Comparison of ENCODE assay signal across 13 cellular contexts in genomic region chrX:70478521-70478920, GRCh38. TPM values are rescaled to one million over a fixed set of nuclear protein-coding genes. Genes with fewer than 3 reads are reported as not detected.
DNase-seq lines count a peak whose midpoint lies in the region; ATAC-seq and TF ChIP-seq lines count a peak whose summit lies in the region.
"Had no signal": no experiment of that assay in that cellular context is flagged by ENCODE, and none has a peak within 500 bp of the region (broad histone marks: within the 10 kb centered on the region; RNA-seq: fewer than 3 reads in every experiment).

No MANE protein-coding gene starts in this region.

- peaks cover 11% of the 10 kb centered on the region for H3K36me3 Mint-ChIP-seq in type B pancreatic cell

- H3K4me3 ChIP-seq in body of pancreas = no peak overlapping the region
- no peak overlapping the region for H3K4me3 ChIP-seq in mesodermal cell (ENCODE audit: extremely low read depth, insufficient read depth, low read length, poor library complexity, severe bottlenecking)

- H3K9me3 ChIP-seq in body of pancreas = no peaks in the 10 kb centered on the region
- no peaks in the 10 kb centered on the region for H3K9me3 ChIP-seq in mesodermal cell (ENCODE audit: control insufficient read depth, low read length)

- no peaks in the 10 kb centered on the region for H3K36me3 ChIP-seq in body of pancreas (replicated peaks in 1 of 2; ENCODE audit: insufficient read depth in 1 of 2, low read depth in 2 of 2)
- peaks cover 7% of the 10 kb centered on the region for H3K36me3 ChIP-seq in mesodermal cell (ENCODE audit: control insufficient read depth, insufficient read depth, low read length)

- H3K27ac ChIP-seq in body of pancreas = peak overlapping the region; percentile 55 to 92 (median 79)
- peak overlapping the region; percentile 90 for H3K27ac ChIP-seq in mesodermal cell (ENCODE audit: low read depth, low read length, severe bottlenecking)

- no peak for ATAC-seq in body of pancreas
- ATAC-seq in HG03175 (IDR thresholded peaks at IDR 0.05; ENCODE audit: unreplicated experiment) = no peak
- ATAC-seq in HG02678 (IDR thresholded peaks at IDR 0.05; ENCODE audit: unreplicated experiment) = no peak

- H3K27me3 Mint-ChIP-seq in type B pancreatic cell = no peaks in the 10 kb centered on the region

- DNase-seq in NCI-H1694 treated with DMSO at 0.1 percent for 48 hours (lab: John Stamatoyannopoulos, UW) (peak; percentile 25), NCI-H1694 (lab: John Stamatoyannopoulos, UW) (no peak), body of pancreas (no peak), type B pancreatic cell (ENCODE audit: extremely low spot score, unreplicated experiment) (no peak), SKM-1 (lab: John Stamatoyannopoulos, UW; ENCODE audit: unreplicated experiment) (no peak)
- DNase-seq: 8988T; effector CD8-positive, alpha-beta T cell; midbrain; NCI-H510A had no signal

- H3K9me3 Mint-ChIP-seq in type B pancreatic cell = no peaks in the 10 kb centered on the region

- H3K27ac Mint-ChIP-seq in type B pancreatic cell = peak overlapping the region; percentile 63

- peaks cover 45% of the 10 kb centered on the region for H3K4me1 Mint-ChIP-seq in type B pancreatic cell (ENCODE audit: unreplicated experiment)

- H3K4me3 Mint-ChIP-seq in type B pancreatic cell = no peak overlapping the region

- H3K4me1 ChIP-seq in body of pancreas = peaks cover 78% of the 10 kb centered on the region
- peaks cover 43% of the 10 kb centered on the region for H3K4me1 ChIP-seq in mesodermal cell (ENCODE audit: control insufficient read depth, insufficient read depth, low read length, poor library complexity, severe bottlenecking)

- no peaks in the 10 kb centered on the region for H3K27me3 ChIP-seq in body of pancreas

- WGBS in body of pancreas, 2 donors = 32 to 41% methylated on average over 4 of the region's 4 CpGs
- 80 to 100% methylated on average over 1 to 2 of the region's 4 CpGs for WGBS in mesodermal cell (ENCODE audit: insufficient coverage in 2 of 2), 2 experiments

- no peak for TF ChIP-seq POLR2A in body of pancreas (IDR thresholded peaks at IDR 0.05)

- no peak for TF ChIP-seq CTCF in body of pancreas (IDR thresholded peaks at IDR 0.05)
- no peak for TF ChIP-seq CTCF in type B pancreatic cell (conservative IDR thresholded peaks at IDR 0.05)

- intact Hi-C loops in body of pancreas (cut with DNase I) = no loop called here

RNA-seq across cellular contexts. Expression of gene DLG3, which starts 33.9 kb away (rescaled TPM):
- total RNA-seq in body of pancreas (10 to 100 TPM; 26.0 to 26.7 TPM), type B pancreatic cell (ENCODE audit: low replicate concordance) (41.8 and 44.9 TPM in 2 replicates)
- 22.7 TPM for polyA plus RNA-seq in mesodermal cell (2013, experiment 1 of 2)
- polyA plus RNA-seq in mesodermal cell (2013, experiment 2 of 2) = 26.9 TPM

RNA-seq across cellular contexts. Expression of gene GDPD2, which starts 55.4 kb away (rescaled TPM):
- total RNA-seq in body of pancreas (under 1 TPM in 1 of 2 donors, not detected in 1; 0.26 TPM), type B pancreatic cell (ENCODE audit: low replicate concordance) (2.0 and 4.0 TPM in 2 replicates)
- polyA plus RNA-seq in mesodermal cell (2013, experiment 1 of 2) = 0.59 TPM
- 0.30 TPM for polyA plus RNA-seq in mesodermal cell (2013, experiment 2 of 2)
- total RNA-seq: HT-29 had no signal
